Comparison of ENCODE assay signal across 19 cellular contexts in genomic region chr5:131418846-131419245, GRCh38.
DNase-seq lines count a peak whose midpoint lies in the region; ATAC-seq, FAIRE-seq and TF ChIP-seq lines count a peak whose summit lies in the region.
"Had no signal": no experiment of that assay in that cellular context is flagged by ENCODE, and none has a peak within 500 bp of the region (broad histone marks: within the 10 kb centered on the region; RNA-seq: fewer than 3 reads in every experiment).

No MANE protein-coding gene starts in this region.

- intact Hi-C loops in thyroid gland (cut with DNase I): loop anchor here (10.0 kb wide), 1 partner anchor 244 kb away; the partner anchor contains the start of gene LYRM7

- FAIRE-seq in G401.6 (lab: Jason Lieb, UNC) (peak; percentile 91), TTC549 (lab: Jason Lieb, UNC) (peak; percentile 78), endometrium (lab: Jason Lieb, UNC) (peak; percentile 33)
- FAIRE-seq: A549, H54, HTR-8/SVneo had no signal

- TF ChIP-seq CTCF in thyroid gland (IDR thresholded peaks at IDR 0.05): no peak

- DNase-seq in thyroid gland (no peak), NCI-H446 treated with DMSO at 0.1 percent for 48 hours (lab: John Stamatoyannopoulos, UW) (no peak)
- no peak for DNase-seq in activated CD4-positive, alpha-beta T cell treated with anti-CD3 and anti-CD28 coated beads for 4 hours
- DNase-seq: AML-193; CD4-positive, alpha-beta memory T cell; DMS153; DMS79; GF-D8; HCEC 1CT; IMR-90 had no signal

- peaks cover 3 to 18% of the 10 kb centered on the region in 2 donors for H3K4me1 ChIP-seq in thyroid gland
- H3K4me1 ChIP-seq: A549 had no signal

- peak overlapping the region; percentile 68 to 87 (median 79) for H3K27ac ChIP-seq in thyroid gland
- H3K27ac ChIP-seq: A549, C4-2B had no signal

- 84 to 91% methylated on average over 7 of the region's 7 CpGs for WGBS in thyroid gland, 2 donors

- H3K27me3 ChIP-seq in thyroid gland: no peaks in the 10 kb centered on the region

- no peak for TF ChIP-seq POLR2A in thyroid gland (IDR thresholded peaks at IDR 0.05)

- H3K9me3 ChIP-seq in thyroid gland: no peaks in the 10 kb centered on the region
- H3K9me3 ChIP-seq: A549 had no signal

- no peak for ATAC-seq in HG03159 (IDR thresholded peaks at IDR 0.05; ENCODE audit: unreplicated experiment)
- ATAC-seq: A549, GM23338 had no signal

- H3K4me3 ChIP-seq in thyroid gland (replicated peaks in 1 of 3): no peak overlapping the region
- H3K4me3 ChIP-seq: A549, GM23338 had no signal

- no peaks in the 10 kb centered on the region for H3K36me3 ChIP-seq in thyroid gland
